ENCODE assay signal across 9 cellular contexts in genomic region chr7:41979834-41980307, GRCh38.
DNase-seq lines count a peak whose midpoint lies in the region; ATAC-seq and TF ChIP-seq lines count a peak whose summit lies in the region.
"Had no signal": no experiment of that assay in that cellular context is flagged by ENCODE, and none has a peak within 500 bp of the region (broad histone marks: within the 10 kb centered on the region; RNA-seq: fewer than 3 reads in every experiment).

No MANE protein-coding gene starts in this region.

- H3K27me3 ChIP-seq in NT2/D1 (ENCODE audit: insufficient read depth, insufficient read length) (no peaks in the 10 kb centered on the region), esophagus squamous epithelium (no peaks in the 10 kb centered on the region)

- WGBS in esophagus squamous epithelium, 2 donors = 27 to 28% methylated on average over 6 of the region's 6 CpGs

- H3K27ac ChIP-seq in esophagus squamous epithelium = peak overlapping the region in 1 of 4 donors; percentile 55

- no peaks in the 10 kb centered on the region for H3K27me3 Mint-ChIP-seq in osteocyte (ENCODE audit: unreplicated experiment)

- no peak for TF ChIP-seq POLR2A in esophagus squamous epithelium (IDR thresholded peaks at IDR 0.05)

- TF ChIP-seq CTCF in esophagus squamous epithelium (IDR thresholded peaks at IDR 0.05) (peak; percentile 40 to 71 (median 58)), osteocyte (IDR thresholded peaks at IDR 0.05) (peak; percentile 84)

- H3K4me1 Mint-ChIP-seq in osteocyte (ENCODE audit: unreplicated experiment) = peaks cover 33% of the 10 kb centered on the region
- H3K4me1 Mint-ChIP-seq: activated B cell treated with CpG ODN at 0.5 μM for 24 hours had no signal

- DNase-seq in DMS 273 (lab: John Stamatoyannopoulos, UW; ENCODE audit: unreplicated experiment) = peak; percentile 36
- no peak for DNase-seq in DMS 273 treated with DMSO at 0.1 percent for 48 hours (lab: John Stamatoyannopoulos, UW)
- DNase-seq in NT2/D1 (ENCODE audit: low read depth, low spot score) = peak; percentile 65
- DNase-seq in esophagus squamous epithelium (lab: John Stamatoyannopoulos, UW) = no peak
- no peak for DNase-seq in osteocyte (ENCODE audit: extremely low spot score, unreplicated experiment)
- no peak for DNase-seq in central memory CD4-positive, alpha-beta T cell
- no peak for DNase-seq in stimulated activated naive CD4-positive, alpha-beta T cell treated with Interleukin-2 at 50 U/mL for 16 hours (lab: John Stamatoyannopoulos, UW)
- DNase-seq: activated B cell treated with CpG ODN at 0.5 μM for 24 hours had no signal

- intact Hi-C loops in esophagus squamous epithelium (cut with DNase I) = no loop called here

- H3K4me3 Mint-ChIP-seq in osteocyte (ENCODE audit: unreplicated experiment) = no peak overlapping the region
- H3K4me3 Mint-ChIP-seq: activated B cell treated with CpG ODN at 0.5 μM for 24 hours had no signal

- H3K9me3 ChIP-seq in NT2/D1 (ENCODE audit: insufficient read depth, low read length) = no peaks in the 10 kb centered on the region
- H3K9me3 ChIP-seq in esophagus squamous epithelium = no peaks in the 10 kb centered on the region

- peak overlapping the region; percentile 46 for H3K27ac Mint-ChIP-seq in osteocyte (ENCODE audit: unreplicated experiment)
- H3K27ac Mint-ChIP-seq: activated B cell treated with CpG ODN at 0.5 μM for 24 hours had no signal

- H3K9ac ChIP-seq in NT2/D1 (ENCODE audit: insufficient read length, low read depth) = no peak overlapping the region

- peaks cover 2% of the 10 kb centered on the region for H3K4me1 ChIP-seq in NT2/D1 (ENCODE audit: insufficient read depth, insufficient read length)
- H3K4me1 ChIP-seq in esophagus squamous epithelium = peaks cover 0 to 48% (median 0%) of the 10 kb centered on the region in 3 donors

- ATAC-seq in GM19023 (IDR thresholded peaks at IDR 0.05; ENCODE audit: unreplicated experiment) = no peak

- H3K4me3 ChIP-seq in NT2/D1 (ENCODE audit: insufficient read length, low read depth) (no peak overlapping the region), esophagus squamous epithelium (no peak overlapping the region)

- H3K9me3 Mint-ChIP-seq in osteocyte (ENCODE audit: unreplicated experiment) = no peaks in the 10 kb centered on the region
- H3K9me3 Mint-ChIP-seq: activated B cell treated with CpG ODN at 0.5 μM for 24 hours had no signal

- H3K36me3 ChIP-seq in NT2/D1 (ENCODE audit: insufficient read depth, insufficient read length, low read length) = peaks cover 30% of the 10 kb centered on the region
- H3K36me3 ChIP-seq in esophagus squamous epithelium = peaks cover 0 to 22% (median 0%) of the 10 kb centered on the region in 3 donors

- peaks cover 24% of the 10 kb centered on the region for H3K36me3 Mint-ChIP-seq in osteocyte (ENCODE audit: unreplicated experiment)

Comparison
In these comparisons a context has a peak if more than half of its experiments do, and no peak if none do; other contexts are left out.
1. DNase-seq: peak in DMS 273 (single experiment) and NT2/D1 (single experiment); none in DMS 273 treated with DMSO at 0.1 percent for 48 hours (single experiment), esophagus squamous epithelium (single experiment), osteocyte (single experiment), central memory CD4-positive, alpha-beta T cell (single experiment) and stimulated activated naive CD4-positive, alpha-beta T cell treated with Interleukin-2 at 50 U/mL for 16 hours (single experiment).